11 cellular contexts compared by ENCODE assay signal in the genomic region with DNA sequence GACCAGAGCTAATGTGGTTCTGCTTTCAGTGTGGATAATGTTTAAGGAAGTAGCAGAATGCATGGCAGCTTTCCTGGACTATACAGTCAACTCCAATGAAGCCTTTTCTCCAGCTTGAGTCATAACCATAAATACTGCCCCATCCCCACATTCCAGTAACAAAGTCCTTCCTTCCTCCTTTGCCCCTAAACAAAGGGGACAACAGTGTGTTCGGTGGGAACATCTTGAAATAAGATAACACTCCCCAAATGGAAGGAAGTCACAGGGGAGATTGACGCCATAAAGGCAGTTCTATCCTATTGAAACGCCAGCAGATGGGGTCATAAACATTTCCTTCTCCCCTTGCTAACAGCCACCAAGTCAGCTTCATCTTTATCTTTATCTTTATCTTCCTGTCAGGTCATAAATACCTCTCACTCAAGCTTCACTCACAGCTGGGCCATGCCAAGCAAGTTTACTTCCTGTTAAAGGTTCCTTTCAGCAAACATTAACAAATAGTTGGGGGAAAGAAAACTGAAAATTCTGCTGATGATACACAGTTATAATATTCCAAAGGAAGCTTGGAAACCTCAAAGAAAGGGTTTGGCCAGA.
DNase-seq lines count a peak whose midpoint lies in the region; ATAC-seq lines count a peak whose summit lies in the region.
"Had no signal": no experiment of that assay in that cellular context is flagged by ENCODE, and none has a peak within 500 bp of the region (broad histone marks: within the 10 kb centered on the region; RNA-seq: fewer than 3 reads in every experiment).

No MANE protein-coding gene starts in this region.

- H3K9me3 Mint-ChIP-seq in T-helper 2 cell treated with Interferon-gamma antibody and Interleukin-4, amounts not matched to agents 5 μg/mL and 100 μg/mL, for 36 hours: no peaks in the 10 kb centered on the region
- H3K9me3 Mint-ChIP-seq in immature natural killer cell: no peaks in the 10 kb centered on the region
- H3K9me3 Mint-ChIP-seq: stimulated activated naive B cell treated with anti-CD40 and anti-IgM and Interleukin-4, amounts not matched to agents 10 μg/mL and 1 μg/mL and 100 μg/mL, for 72 hours had no signal

- peaks cover 58% of the 10 kb centered on the region for H3K4me1 Mint-ChIP-seq in T-helper 2 cell treated with Interferon-gamma antibody and Interleukin-4, amounts not matched to agents 5 μg/mL and 100 μg/mL, for 36 hours (ENCODE audit: low read depth)
- H3K4me1 Mint-ChIP-seq in immature natural killer cell: peaks cover 68 to 83% of the 10 kb centered on the region in 2 donors

- H3K4me3 Mint-ChIP-seq in T-helper 2 cell treated with Interferon-gamma antibody and Interleukin-4, amounts not matched to agents 5 μg/mL and 100 μg/mL, for 36 hours: peak overlapping the region; percentile 7
- H3K4me3 Mint-ChIP-seq in immature natural killer cell: peak overlapping the region in 1 of 5 donors; percentile 8
- H3K4me3 Mint-ChIP-seq: stimulated activated naive B cell treated with anti-CD40 and anti-IgM and Interleukin-4, amounts not matched to agents 10 μg/mL and 1 μg/mL and 100 μg/mL, for 72 hours had no signal

- peak overlapping the region; percentile 56 for H3K27ac Mint-ChIP-seq in T-helper 2 cell treated with Interferon-gamma antibody and Interleukin-4, amounts not matched to agents 5 μg/mL and 100 μg/mL, for 36 hours
- H3K27ac Mint-ChIP-seq in immature natural killer cell: peak overlapping the region; percentile 10 to 73 (median 58)

- H3K36me3 Mint-ChIP-seq in T-helper 2 cell treated with Interferon-gamma antibody and Interleukin-4, amounts not matched to agents 5 μg/mL and 100 μg/mL, for 36 hours (ENCODE audit: low read depth): peaks cover 7% of the 10 kb centered on the region
- peaks cover 0 to 8% (median 0%) of the 10 kb centered on the region in 3 donors for H3K36me3 Mint-ChIP-seq in immature natural killer cell

- peak; percentile 37 to 52 for DNase-seq in AML-193 (lab: John Stamatoyannopoulos, UW)
- peak; percentile 34 for DNase-seq in HCEC 1CT
- no peak for DNase-seq in T-helper 2 cell treated with Interferon-gamma antibody and Interleukin-4, amounts not matched to agents 5 μg/mL and 100 μg/mL, for 36 hours (ENCODE audit: low spot score)
- no peak for DNase-seq in immature natural killer cell
- DNase-seq in activated CD4-positive, CD25-positive, alpha-beta regulatory T cell (lab: John Stamatoyannopoulos, UW): no peak
- DNase-seq in NCI-H1092 treated with DMSO at 0.1 percent for 48 hours (lab: John Stamatoyannopoulos, UW): no peak
- no peak for DNase-seq in DMS79 treated with DMSO at 0.1 percent for 48 hours (lab: John Stamatoyannopoulos, UW)
- DNase-seq: activated CD8-positive, alpha-beta memory T cell treated with anti-CD3 and anti-CD28 coated beads for 24 hours; NCI-H2081 treated with DMSO at 0.1 percent for 48 hours; stimulated activated naive B cell treated with anti-CD40 and anti-IgM and Interleukin-4, amounts not matched to agents 10 μg/mL and 1 μg/mL and 100 μg/mL, for 72 hours had no signal

- ATAC-seq in activated CD4-positive, CD25-positive, alpha-beta regulatory T cell treated with anti-CD3 and anti-CD28 coated beads, Interleukin-2, amount 50 U/mL, for 24 hours: no peak
- ATAC-seq: stimulated activated naive B cell treated with anti-CD40 and anti-IgM and Interleukin-4, amounts not matched to agents 10 μg/mL and 1 μg/mL and 100 μg/mL, for 72 hours had no signal

- no peaks in the 10 kb centered on the region for H3K27me3 Mint-ChIP-seq in T-helper 2 cell treated with Interferon-gamma antibody and Interleukin-4, amounts not matched to agents 5 μg/mL and 100 μg/mL, for 36 hours (ENCODE audit: low read depth)
- H3K27me3 Mint-ChIP-seq in immature natural killer cell (ENCODE audit: low read depth in 3 of 3): peaks cover 0 to 2% (median 0%) of the 10 kb centered on the region in 3 donors
- H3K27me3 Mint-ChIP-seq: stimulated activated naive B cell treated with anti-CD40 and anti-IgM and Interleukin-4, amounts not matched to agents 10 μg/mL and 1 μg/mL and 100 μg/mL, for 72 hours had no signal

Comparison
In these comparisons a context has a peak if more than half of its experiments do, and no peak if none do; other contexts are left out.
1. DNase-seq: peak in AML-193 (2 of 2) and HCEC 1CT (single experiment); none in T-helper 2 cell treated with Interferon-gamma antibody and Interleukin-4, amounts not matched to agents 5 μg/mL and 100 μg/mL, for 36 hours (single experiment), immature natural killer cell (0 of 3), activated CD4-positive, CD25-positive, alpha-beta regulatory T cell (0 of 4), NCI-H1092 treated with DMSO at 0.1 percent for 48 hours (single experiment) and DMS79 treated with DMSO at 0.1 percent for 48 hours (single experiment).